Comparison of ENCODE assay signal across 1 cellular context in genomic region chr19:49506575-49507105, GRCh38.
TF ChIP-seq lines count a peak whose summit lies in the region.

No MANE protein-coding gene starts in this region.

TF ChIP-seq in HepG2, 621 proteins besides CTCF, POLR2A, EP300 and RAD21 (continues in another document):
- TF ChIP-seq ZNF251 (CRISPR knock-in tag; IDR thresholded peaks at IDR 0.05): no peak
- TF ChIP-seq RNF219 (CRISPR knock-in tag; IDR thresholded peaks at IDR 0.05): no peak
- no peak for TF ChIP-seq BCL3 (CRISPR knock-in tag; IDR thresholded peaks at IDR 0.05)
- no peak for TF ChIP-seq ZBTB44 (CRISPR knock-in tag; IDR thresholded peaks at IDR 0.05)
- no peak for TF ChIP-seq POLR2AphosphoS2 (IDR thresholded peaks at IDR 0.05; ENCODE audit: low read depth, low read length)
- TF ChIP-seq PITX1 (CRISPR knock-in tag; IDR thresholded peaks at IDR 0.05): no peak
- TF ChIP-seq ZNF710 (CRISPR knock-in tag; IDR thresholded peaks at IDR 0.05; ENCODE audit: borderline replicate concordance): no peak
- TF ChIP-seq HMGA1 (CRISPR knock-in tag; conservative IDR thresholded peaks at IDR 0.05): no peak
- peak; percentile 84 for TF ChIP-seq STAG1 (CRISPR knock-in tag; IDR thresholded peaks at IDR 0.05)
- TF ChIP-seq ELF1 (CRISPR knock-in tag; IDR thresholded peaks at IDR 0.05): no peak
- no peak for TF ChIP-seq MAFG (CRISPR knock-in tag; IDR thresholded peaks at IDR 0.05)
- TF ChIP-seq ARHGAP35 (CRISPR knock-in tag; IDR thresholded peaks at IDR 0.05; ENCODE audit: borderline replicate concordance): 0 out of 2 replicates have a peak, but pooled peaks have one; percentile 33
- TF ChIP-seq CSRNP1 (CRISPR knock-in tag; IDR thresholded peaks at IDR 0.05): no peak
- TF ChIP-seq RBFOX2 (IDR thresholded peaks at IDR 0.05; ENCODE audit: low read depth, low read length): no peak
- no peak for TF ChIP-seq ZMYM4 (CRISPR knock-in tag; IDR thresholded peaks at IDR 0.05)
- TF ChIP-seq CBX5 (CRISPR knock-in tag; IDR thresholded peaks at IDR 0.05; ENCODE audit: borderline replicate concordance): no peak
- no peak for TF ChIP-seq ZNF260 (CRISPR knock-in tag; IDR thresholded peaks at IDR 0.05; ENCODE audit: borderline replicate concordance, low read depth)
- no peak for TF ChIP-seq ZNF530 (CRISPR knock-in tag; IDR thresholded peaks at IDR 0.05; ENCODE audit: low read depth)
- peak; percentile 31; the same call in 1 of the 2 replicates for TF ChIP-seq ZNF331 (CRISPR knock-in tag; IDR thresholded peaks at IDR 0.05)
- TF ChIP-seq ZNF3 (CRISPR knock-in tag; IDR thresholded peaks at IDR 0.05): 0 out of 2 replicates have a peak, but pooled peaks have one; percentile 18
- no peak for TF ChIP-seq HINFP (CRISPR knock-in tag; IDR thresholded peaks at IDR 0.05; ENCODE audit: low read depth)
- no peak for TF ChIP-seq MIER2 (CRISPR knock-in tag; IDR thresholded peaks at IDR 0.05)
- no peak for TF ChIP-seq SNAPC4 (CRISPR knock-in tag; IDR thresholded peaks at IDR 0.05)
- TF ChIP-seq ZMYM2 (CRISPR knock-in tag; IDR thresholded peaks at IDR 0.05): no peak
- TF ChIP-seq HES4 (CRISPR knock-in tag; IDR thresholded peaks at IDR 0.05; ENCODE audit: borderline replicate concordance): no peak
- TF ChIP-seq AHR (CRISPR knock-in tag; IDR thresholded peaks at IDR 0.05): 0 out of 2 replicates have a peak, but pooled peaks have one; percentile 49
- no peak for TF ChIP-seq ARID2 (CRISPR knock-in tag; IDR thresholded peaks at IDR 0.05; ENCODE audit: borderline replicate concordance)
- no peak for TF ChIP-seq ZSCAN20 (CRISPR knock-in tag; IDR thresholded peaks at IDR 0.05; ENCODE audit: borderline replicate concordance)
- TF ChIP-seq REL (CRISPR knock-in tag; conservative IDR thresholded peaks at IDR 0.05): no peak
- TF ChIP-seq PHB2 (IDR thresholded peaks at IDR 0.05; ENCODE audit: partially characterized antibody): no peak
- peak; percentile 25; the same call in 1 of the 2 replicates for TF ChIP-seq RXRB (CRISPR knock-in tag; IDR thresholded peaks at IDR 0.05; ENCODE audit: borderline replicate concordance)
- peak; percentile 45; the same call in 1 of the 2 replicates for TF ChIP-seq ZNF687 (CRISPR knock-in tag; IDR thresholded peaks at IDR 0.05)
- peak; percentile 31 for TF ChIP-seq TEAD3 (CRISPR knock-in tag; optimal IDR thresholded peaks at IDR 0.05; ENCODE audit: borderline replicate concordance)
- no peak for TF ChIP-seq ZNF543 (CRISPR knock-in tag; IDR thresholded peaks at IDR 0.05)
- peak; percentile 87 for TF ChIP-seq ZNF629 (CRISPR knock-in tag; conservative IDR thresholded peaks at IDR 0.05)
- no peak; the same call in 1 of the 2 replicates for TF ChIP-seq HOXA3 (CRISPR knock-in tag; IDR thresholded peaks at IDR 0.05)
- no peak for TF ChIP-seq CREB3 (CRISPR knock-in tag; IDR thresholded peaks at IDR 0.05)
- peak; percentile 76; the same call in 1 of the 2 replicates for TF ChIP-seq KDM3A (CRISPR knock-in tag; IDR thresholded peaks at IDR 0.05; ENCODE audit: low read depth)
- TF ChIP-seq SETDB1 (CRISPR knock-in tag; IDR thresholded peaks at IDR 0.05; ENCODE audit: borderline replicate concordance): no peak
